Comparison of ENCODE assay signal across 17 cellular contexts in genomic region chr6:111753573-111753972, GRCh38.
DNase-seq lines count a peak whose midpoint lies in the region; ATAC-seq, FAIRE-seq and TF ChIP-seq lines count a peak whose summit lies in the region.
"Had no signal": no experiment of that assay in that cellular context is flagged by ENCODE, and none has a peak within 500 bp of the region (broad histone marks: within the 10 kb centered on the region; RNA-seq: fewer than 3 reads in every experiment).

No MANE protein-coding gene starts in this region.

- no peaks in the 10 kb centered on the region for H3K27me3 Mint-ChIP-seq in activated T-helper 1 cell treated with anti-CD3 and anti-CD28 coated beads, Interleukin-12 subunit alpha, Interleukin-12 subunit beta, Interleukin-2, Interleukin-4 antibody, amounts not matched to agents 30 ng/mL and 10 ng/mL and 1 ng/mL, durations not matched to agents 14 hours and 24 hours and 36 hours (ENCODE audit: insufficient read depth)
- no peaks in the 10 kb centered on the region for H3K27me3 Mint-ChIP-seq in memory B cell

- peak in 1 of 4 donors; percentile 52 for ATAC-seq in heart left ventricle
- ATAC-seq in right cardiac atrium, result no peak
- ATAC-seq in memory B cell (ENCODE audit: low read depth), result no peak
- ATAC-seq in GM21367 (IDR thresholded peaks at IDR 0.05; ENCODE audit: unreplicated experiment), result no peak
- ATAC-seq in foreskin keratinocyte, result no peak

- peaks cover 63% of the 10 kb centered on the region for H3K36me3 Mint-ChIP-seq in activated T-helper 1 cell treated with anti-CD3 and anti-CD28 coated beads, Interleukin-12 subunit alpha, Interleukin-12 subunit beta, Interleukin-2, Interleukin-4 antibody, amounts not matched to agents 30 ng/mL and 10 ng/mL and 1 ng/mL, durations not matched to agents 14 hours and 24 hours and 36 hours (ENCODE audit: low read depth)
- H3K36me3 Mint-ChIP-seq in memory B cell, result peaks cover 9% of the 10 kb centered on the region

- FAIRE-seq in GM12891 (lab: Jason Lieb, UNC), result no peak

- peaks cover 90% of the 10 kb centered on the region for H3K4me1 Mint-ChIP-seq in activated T-helper 1 cell treated with anti-CD3 and anti-CD28 coated beads, Interleukin-12 subunit alpha, Interleukin-12 subunit beta, Interleukin-2, Interleukin-4 antibody, amounts not matched to agents 30 ng/mL and 10 ng/mL and 1 ng/mL, durations not matched to agents 14 hours and 24 hours and 36 hours (ENCODE audit: low read depth)
- peaks cover 47% of the 10 kb centered on the region for H3K4me1 Mint-ChIP-seq in memory B cell

- no peaks in the 10 kb centered on the region for H3K9me3 ChIP-seq in heart left ventricle
- no peaks in the 10 kb centered on the region for H3K9me3 ChIP-seq in right cardiac atrium (ENCODE audit: control insufficient read depth, low read length)
- H3K9me3 ChIP-seq: tibial artery had no signal

- 38 to 46% (median 39%) methylated on average over 2 of the region's 2 CpGs for WGBS in heart left ventricle, 4 donors
- WGBS in right cardiac atrium, result 56% methylated on average over 2 of the region's 2 CpGs
- WGBS in urinary bladder, result 84% methylated on average over 2 of the region's 2 CpGs

- no peaks in the 10 kb centered on the region for H3K36me3 ChIP-seq in heart left ventricle
- no peaks in the 10 kb centered on the region for H3K36me3 ChIP-seq in urinary bladder (ENCODE audit: insufficient read depth)
- H3K36me3 ChIP-seq: tibial artery had no signal

- no peaks in the 10 kb centered on the region for H3K9me3 Mint-ChIP-seq in activated T-helper 1 cell treated with anti-CD3 and anti-CD28 coated beads, Interleukin-12 subunit alpha, Interleukin-12 subunit beta, Interleukin-2, Interleukin-4 antibody, amounts not matched to agents 30 ng/mL and 10 ng/mL and 1 ng/mL, durations not matched to agents 14 hours and 24 hours and 36 hours
- no peaks in the 10 kb centered on the region for H3K9me3 Mint-ChIP-seq in memory B cell

- H3K27ac ChIP-seq in heart left ventricle (peak overlapping the region in 10 of 12 donors; percentile 1 to 90 (median 36)), right cardiac atrium (ENCODE audit: low read length) (no peak overlapping the region), urinary bladder (ENCODE audit: low read depth) (peak overlapping the region; percentile 32), foreskin keratinocyte (no peak overlapping the region)
- H3K27ac ChIP-seq: tibial artery had no signal

- intact Hi-C loops in heart left ventricle (cut with DNase I) (no loop called here), right cardiac atrium (cut with DNase I) (no loop called here)
- intact Hi-C loops in activated T-helper 1 cell treated with anti-CD3 and anti-CD28 coated beads, Interleukin-12 subunit alpha, Interleukin-12 subunit beta, Interleukin-2, Interleukin-4 antibody, amounts not matched to agents 30 ng/mL and 10 ng/mL and 1 ng/mL, durations not matched to agents 14 hours and 24 hours and 36 hours (cut with micrococcal nuclease), result no loop called here

- peak overlapping the region; percentile 43 for H3K4me3 Mint-ChIP-seq in activated T-helper 1 cell treated with anti-CD3 and anti-CD28 coated beads, Interleukin-12 subunit alpha, Interleukin-12 subunit beta, Interleukin-2, Interleukin-4 antibody, amounts not matched to agents 30 ng/mL and 10 ng/mL and 1 ng/mL, durations not matched to agents 14 hours and 24 hours and 36 hours
- no peak overlapping the region for H3K4me3 Mint-ChIP-seq in memory B cell

- H3K27ac Mint-ChIP-seq in activated T-helper 1 cell treated with anti-CD3 and anti-CD28 coated beads, Interleukin-12 subunit alpha, Interleukin-12 subunit beta, Interleukin-2, Interleukin-4 antibody, amounts not matched to agents 30 ng/mL and 10 ng/mL and 1 ng/mL, durations not matched to agents 14 hours and 24 hours and 36 hours, result peak overlapping the region; percentile 89
- peak overlapping the region; percentile 97 for H3K27ac Mint-ChIP-seq in memory B cell

- TF ChIP-seq POLR2A in heart left ventricle (IDR thresholded peaks at IDR 0.05), result no peak
- no peak for TF ChIP-seq POLR2A in GM12891 (IDR thresholded peaks at IDR 0.05; ENCODE audit: low read depth, low read length)

- H3K4me3 ChIP-seq in heart left ventricle, result no peak overlapping the region
- H3K4me3 ChIP-seq in right cardiac atrium (ENCODE audit: low read length), result no peak overlapping the region
- no peak overlapping the region for H3K4me3 ChIP-seq in urinary bladder (ENCODE audit: low read depth, low read length)
- H3K4me3 ChIP-seq: tibial artery had no signal

- no peaks in the 10 kb centered on the region for H3K27me3 ChIP-seq in heart left ventricle
- H3K27me3 ChIP-seq in right cardiac atrium (ENCODE audit: control insufficient read depth, insufficient read depth), result no peaks in the 10 kb centered on the region
- no peaks in the 10 kb centered on the region for H3K27me3 ChIP-seq in foreskin keratinocyte
- H3K27me3 ChIP-seq: tibial artery had no signal

- DNase-seq in heart left ventricle, result no peak
- DNase-seq in right cardiac atrium, result no peak
- DNase-seq in activated T-helper 1 cell treated with anti-CD3 and anti-CD28 coated beads, Interleukin-12 subunit alpha, Interleukin-12 subunit beta, Interleukin-2, Interleukin-4 antibody, amounts not matched to agents 30 ng/mL and 10 ng/mL and 1 ng/mL, durations not matched to agents 14 hours and 24 hours and 36 hours (ENCODE audit: low spot score), result no peak
- DNase-seq in memory B cell (ENCODE audit: low spot score in 2 of 2), result no peak
- no peak for DNase-seq in GM12891 (ENCODE audit: insufficient read length, low spot score)
- no peak for DNase-seq in foreskin keratinocyte
- DNase-seq: activated effector memory CD4-positive, alpha-beta T cell treated with Interleukin-2 at 50 U/mL for 16 hours; DMS79 treated with DMSO at 0.1 percent for 48 hours; glutamatergic neuron; NCI-H1105; NCI-H446; occipital lobe; OCI-M1; stimulated activated CD4-positive, alpha-beta T cell treated with anti-CD3 and anti-CD28 coated beads, Interleukin-12 subunit alpha, Interleukin-12 subunit beta, amount 100 ng/mL, for 4 hours; tibial artery had no signal

- H3K4me1 ChIP-seq in heart left ventricle (peaks cover 0 to 84% (median 44%) of the 10 kb centered on the region in 12 donors), right cardiac atrium (ENCODE audit: control insufficient read depth, insufficient read depth, low read length) (peaks cover 11% of the 10 kb centered on the region), urinary bladder (ENCODE audit: insufficient read depth) (no peaks in the 10 kb centered on the region), foreskin keratinocyte (peaks cover 13% of the 10 kb centered on the region)
- H3K4me1 ChIP-seq: tibial artery had no signal

- TF ChIP-seq CTCF in heart left ventricle (IDR thresholded peaks at IDR 0.05) (no peak), foreskin keratinocyte (conservative IDR thresholded peaks at IDR 0.05) (no peak)

TF ChIP-seq in GM12891, 5 proteins besides CTCF, POLR2A, EP300 and RAD21:
- TF ChIP-seq SPI1 (IDR thresholded peaks at IDR 0.05; ENCODE audit: low read depth, low read length), result no peak
- TF ChIP-seq POLR2AphosphoS5 (IDR thresholded peaks at IDR 0.05; ENCODE audit: low read depth, low read length), result no peak
- TF ChIP-seq PAX5 (IDR thresholded peaks at IDR 0.05; ENCODE audit: insufficient read depth, low read length, severe bottlenecking), result no peak

Comparison
In these comparisons a context has a peak if more than half of its experiments do, and no peak if none do; other contexts are left out.
1. H3K27ac ChIP-seq: peak in heart left ventricle (10 of 12) and urinary bladder (single experiment); none in right cardiac atrium (single experiment) and foreskin keratinocyte (single experiment).